1 cellular context compared by ENCODE assay signal in genomic region chr6:116100419-116101297, GRCh38.
TF ChIP-seq lines count a peak whose summit lies in the region.

Gene NT5DC1, plus strand, starts transcription at chr6:116100853. Its CDS starts 78 bp downstream, at chr6:116100931.

TF ChIP-seq in HEK293, 187 proteins besides CTCF, POLR2A, EP300 and RAD21 (continued from another document and continues in another):
- TF ChIP-seq ZNF692 (tag by site-specific recombination; IDR thresholded peaks at IDR 0.05) = peak; percentile 82
- no peak for TF ChIP-seq ZNF416 (tag by site-specific recombination; IDR thresholded peaks at IDR 0.05)
- peak; percentile 69 for TF ChIP-seq ZNF843 (tag by site-specific recombination; IDR thresholded peaks at IDR 0.05)
- TF ChIP-seq MEIS1 (CRISPR knock-in tag; IDR thresholded peaks at IDR 0.05; ENCODE audit: borderline replicate concordance) = no peak
- TF ChIP-seq SP2 (tag by site-specific recombination; IDR thresholded peaks at IDR 0.05) = peak; percentile 73
- no peak for TF ChIP-seq ZNF701 (tag by site-specific recombination; IDR thresholded peaks at IDR 0.05)
- TF ChIP-seq ATF2 (tag by site-specific recombination; IDR thresholded peaks at IDR 0.05; ENCODE audit: low read depth) = no peak
- TF ChIP-seq ZBTB20 (tag by site-specific recombination; IDR thresholded peaks at IDR 0.05) = peak; percentile 91
- TF ChIP-seq ZNF530 (tag by site-specific recombination; IDR thresholded peaks at IDR 0.05; ENCODE audit: low read depth) = no peak
- TF ChIP-seq ZBTB17 (tag by site-specific recombination; IDR thresholded peaks at IDR 0.05) = peak; percentile 79
- TF ChIP-seq ZNF404 (tag by site-specific recombination; IDR thresholded peaks at IDR 0.05) = no peak
- TF ChIP-seq ZBTB1 (tag by site-specific recombination; IDR thresholded peaks at IDR 0.05) = no peak
- no peak for TF ChIP-seq RBAK (tag by site-specific recombination; IDR thresholded peaks at IDR 0.05)
- TF ChIP-seq ZSCAN4 (tag by site-specific recombination; IDR thresholded peaks at IDR 0.05) = peak; percentile 34
- 0 out of 2 replicates have a peak, but pooled peaks have one; percentile 46 for TF ChIP-seq ZNF785 (tag by site-specific recombination; IDR thresholded peaks at IDR 0.05)
- no peak for TF ChIP-seq ZNF677 (tag by site-specific recombination; IDR thresholded peaks at IDR 0.05)
- peak; percentile 96 for TF ChIP-seq ZIC2 (tag by site-specific recombination; IDR thresholded peaks at IDR 0.05)
- TF ChIP-seq KLF17 (tag by site-specific recombination; IDR thresholded peaks at IDR 0.05) = peak; percentile 60; the same call in 1 of the 2 replicates
- TF ChIP-seq ZNF629 (tag by site-specific recombination; IDR thresholded peaks at IDR 0.05) = peak; percentile 57; the same call in 1 of the 2 replicates
- no peak for TF ChIP-seq ZNF155 (tag by site-specific recombination; IDR thresholded peaks at IDR 0.05)
- no peak for TF ChIP-seq SALL2 (tag by site-specific recombination; IDR thresholded peaks at IDR 0.05; ENCODE audit: borderline replicate concordance)
- no peak for TF ChIP-seq SCRT1 (tag by site-specific recombination; IDR thresholded peaks at IDR 0.05; ENCODE audit: borderline replicate concordance)
- TF ChIP-seq ZNF175 (tag by site-specific recombination; IDR thresholded peaks at IDR 0.05) = no peak
- TF ChIP-seq ZFHX2 (tag by site-specific recombination; conservative IDR thresholded peaks at IDR 0.05) = 0 out of 2 replicates have a peak, but pooled peaks have one; percentile 12
- TF ChIP-seq ZFP41 (tag by site-specific recombination; IDR thresholded peaks at IDR 0.05; ENCODE audit: borderline replicate concordance) = no peak
- peak; percentile 92 for TF ChIP-seq ZBTB11 (tag by site-specific recombination; conservative IDR thresholded peaks at IDR 0.05; ENCODE audit: low read depth)
- no peak for TF ChIP-seq ZNF157 (tag by site-specific recombination; IDR thresholded peaks at IDR 0.05)
- TF ChIP-seq YY1 (tag by site-specific recombination; IDR thresholded peaks at IDR 0.05) = peak; percentile 93
- no peak for TF ChIP-seq ZNF670 (tag by site-specific recombination; IDR thresholded peaks at IDR 0.05; ENCODE audit: low read depth)
- TF ChIP-seq ZNF112 (tag by site-specific recombination; IDR thresholded peaks at IDR 0.05) = no peak
- TF ChIP-seq KLF7 (tag by site-specific recombination; IDR thresholded peaks at IDR 0.05; ENCODE audit: borderline replicate concordance) = no peak
- TF ChIP-seq ZNF391 (tag by site-specific recombination; IDR thresholded peaks at IDR 0.05; ENCODE audit: borderline replicate concordance, low read depth) = peak; percentile 93
- peak; percentile 95 for TF ChIP-seq ZNF561 (tag by site-specific recombination; IDR thresholded peaks at IDR 0.05; ENCODE audit: borderline replicate concordance)
- 0 out of 2 replicates have a peak, but pooled peaks have one; percentile 48 for TF ChIP-seq ZNF624 (tag by site-specific recombination; IDR thresholded peaks at IDR 0.05)
- no peak for TF ChIP-seq PRDM4 (tag by site-specific recombination; IDR thresholded peaks at IDR 0.05)
- TF ChIP-seq OSR2 (tag by site-specific recombination; IDR thresholded peaks at IDR 0.05) = no peak
- no peak for TF ChIP-seq ZNF362 (tag by site-specific recombination; IDR thresholded peaks at IDR 0.05)
- no peak for TF ChIP-seq BCL11B (tag by site-specific recombination; IDR thresholded peaks at IDR 0.05; ENCODE audit: low read depth)
- no peak for TF ChIP-seq ZBTB44 (tag by site-specific recombination; IDR thresholded peaks at IDR 0.05)
- TF ChIP-seq ZNF37A (tag by site-specific recombination; IDR thresholded peaks at IDR 0.05) = no peak
- no peak for TF ChIP-seq ELK4 (IDR thresholded peaks at IDR 0.05; ENCODE audit: borderline replicate concordance, low read depth, low read length)
- peak; percentile 68 for TF ChIP-seq ZNF610 (tag by site-specific recombination; IDR thresholded peaks at IDR 0.05; ENCODE audit: borderline replicate concordance)
- TF ChIP-seq ZNF280C (tag by site-specific recombination; IDR thresholded peaks at IDR 0.05) = no peak
- TF ChIP-seq ZNF140 (tag by site-specific recombination; IDR thresholded peaks at IDR 0.05) = no peak
